8 cellular contexts compared by ENCODE assay signal in the genomic region with DNA sequence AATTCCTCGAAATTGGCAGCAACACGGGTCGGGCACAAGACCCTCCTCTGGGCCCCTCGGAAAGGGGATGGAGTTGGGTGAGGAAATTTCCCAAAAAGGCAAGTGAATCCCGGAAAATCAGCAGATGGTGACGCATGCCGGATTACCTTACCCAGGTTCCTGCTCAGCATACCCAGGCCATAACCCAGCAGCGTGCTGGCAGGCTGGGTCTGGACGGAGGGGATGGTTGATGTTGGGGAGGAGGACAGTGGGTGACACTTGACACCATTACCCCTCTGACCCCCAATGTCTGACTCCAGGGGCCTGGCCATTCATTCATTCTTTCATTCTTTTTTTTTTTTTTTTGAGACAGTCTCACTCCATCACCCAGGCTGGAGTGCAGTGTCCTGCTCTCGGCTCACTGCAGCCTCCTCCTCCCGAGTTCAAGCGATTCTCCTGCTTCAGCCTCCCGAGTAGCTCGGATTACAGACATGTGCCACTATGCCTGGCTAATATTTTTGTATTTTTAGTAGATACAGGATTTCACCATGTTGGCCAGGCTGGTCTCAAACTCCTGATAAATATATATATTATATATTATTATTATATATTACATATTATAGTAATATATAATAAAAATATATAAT. TPM values are rescaled to one million over a fixed set of nuclear protein-coding genes. Genes with fewer than 3 reads are reported as not detected.
A peak's percentile ranks its signal among the peaks of the same experiment; 100 is the strongest.
DNase-seq lines count a peak whose midpoint lies in the region; ATAC-seq and TF ChIP-seq lines count a peak whose summit lies in the region.

No MANE protein-coding gene starts in this region.

- CTCF ChIA-PET in A673 (lab: Charles Lee), result interaction anchor here (0.6 to 1.5 kb wide), 2 partner anchors 13 to 116 kb away, joined by 8 to 9 read pairs; no protein-coding TSS in a partner anchor
- CTCF ChIA-PET in Panc1 (lab: Charles Lee), result interaction anchor here (0.6 to 1.0 kb wide), 2 partner anchors 31 to 74 kb away, joined by 3 to 7 read pairs; partner anchors contain the start of gene IGSF23

- H3K23ac ChIP-seq in mesendoderm (ENCODE audit: low read length), result no peak overlapping the region

- H4K8ac ChIP-seq in mesendoderm (ENCODE audit: low read depth, low read length), result peak overlapping the region; percentile 30

- H3K27me3 ChIP-seq in A673 (replicated peaks; ENCODE audit: insufficient read depth, low read depth, low read length, poor library complexity) (no peaks in the 10 kb centered on the region), Panc1 (ENCODE audit: control insufficient read depth, insufficient read depth, low read length) (no peaks in the 10 kb centered on the region), mesendoderm (ENCODE audit: insufficient read depth, low read length, poor library complexity) (no peaks in the 10 kb centered on the region), upper lobe of left lung (no peaks in the 10 kb centered on the region), Karpas-422 (ENCODE audit: low read length) (no peaks in the 10 kb centered on the region)

- H3K27ac ChIP-seq in A673 (ENCODE audit: low read depth, low read length, poor library complexity, severe bottlenecking) (peak overlapping the region; percentile 78), Panc1 (ENCODE audit: low read length) (peak overlapping the region; percentile 74), mesendoderm (ENCODE audit: low read depth, low read length) (peak overlapping the region; percentile 25), upper lobe of left lung (peak overlapping the region; percentile 88 to 93 (median 91)), Karpas-422 (ENCODE audit: low read length) (no peak overlapping the region)

- H3K36me3 ChIP-seq in A673 (ENCODE audit: insufficient read depth, low read length, poor library complexity, severe bottlenecking) (peaks cover 2% of the 10 kb centered on the region), Panc1 (ENCODE audit: control insufficient read depth, insufficient read depth, low read length) (peaks cover 2% of the 10 kb centered on the region), mesendoderm (ENCODE audit: control insufficient read depth, insufficient read depth, low read length) (peaks cover 2% of the 10 kb centered on the region), upper lobe of left lung (peaks cover 0 to 20% (median 7%) of the 10 kb centered on the region in 4 donors), Karpas-422 (ENCODE audit: insufficient read depth, low read length) (no peaks in the 10 kb centered on the region)

- peak overlapping the region; percentile 93 for H3K18ac ChIP-seq in mesendoderm (ENCODE audit: low read length)

- peak overlapping the region; percentile 88 for H3K9ac ChIP-seq in mesendoderm (ENCODE audit: low read length)
- no peak overlapping the region for H3K9ac ChIP-seq in Karpas-422 (ENCODE audit: low read length)

- no peak overlapping the region for H4K5ac ChIP-seq in mesendoderm (ENCODE audit: low read length)

- H3K4me1 ChIP-seq in A673 (ENCODE audit: insufficient read depth, low read length, poor library complexity, severe bottlenecking), result no peaks in the 10 kb centered on the region
- H3K4me1 ChIP-seq in Panc1 (ENCODE audit: control insufficient read depth, insufficient read depth, low read length), result no peaks in the 10 kb centered on the region
- no peaks in the 10 kb centered on the region for H3K4me1 ChIP-seq in mesendoderm (ENCODE audit: control insufficient read depth, low read depth, low read length)
- H3K4me1 ChIP-seq in upper lobe of left lung, result peaks cover 21 to 35% (median 27%) of the 10 kb centered on the region in 4 donors
- H3K4me1 ChIP-seq in Karpas-422 (ENCODE audit: low read length), result no peaks in the 10 kb centered on the region

- TF ChIP-seq EP300 in upper lobe of left lung (IDR thresholded peaks at IDR 0.05), result no peak

- TF ChIP-seq POLR2A in upper lobe of left lung (IDR thresholded peaks at IDR 0.05), result no peak

- H3K4me2 ChIP-seq in mesendoderm (ENCODE audit: low read length) (peak overlapping the region; percentile 95), Karpas-422 (ENCODE audit: low read depth, low read length, poor library complexity, severe bottlenecking) (no peak overlapping the region)

- DNase-seq in A673 (ENCODE audit: low spot score), result peak; percentile 47
- no peak for DNase-seq in Panc1 (ENCODE audit: low read depth, low spot score)
- peak; percentile 64 for DNase-seq in dermis blood vessel endothelial cell
- DNase-seq in mesendoderm, result peak; percentile 87
- peak in 1 of 2 donors; percentile 49 for DNase-seq in upper lobe of left lung
- DNase-seq in Karpas-422, result no peak

- ATAC-seq in Panc1, result peak; percentile 62
- peak; percentile 35 to 62 for ATAC-seq in upper lobe of left lung (ENCODE audit: low FRiP score in 2 of 2)
- ATAC-seq in GM18502 (IDR thresholded peaks at IDR 0.05; ENCODE audit: poor library complexity, unreplicated experiment), result no peak

- POLR2A ChIA-PET in A673 (lab: Charles Lee; ENCODE audit: low non-redundant PET) (no interaction called here), Panc1 (lab: Charles Lee) (interaction anchor here (0.7 kb wide), 3 partner anchors 87 to 201 kb away, joined by 6 to 18 read pairs (median 13); partner anchors contain the start of gene NECTIN2)

- H2BK120ac ChIP-seq in mesendoderm (ENCODE audit: low read depth, low read length), result peak overlapping the region; percentile 20

- intact Hi-C loops in A673 (cut with micrococcal nuclease; ENCODE audit: unreplicated experiment) (no loop called here), Panc1 (cut with micrococcal nuclease; ENCODE audit: unreplicated experiment) (no loop called here)

- peaks cover 7% of the 10 kb centered on the region for H3K79me1 ChIP-seq in mesendoderm (ENCODE audit: low read length)

- no peaks in the 10 kb centered on the region for H3K9me2 ChIP-seq in Karpas-422 (replicated peaks; ENCODE audit: insufficient read depth, low read length)

- TF ChIP-seq CTCF in A673 (conservative IDR thresholded peaks at IDR 0.05; ENCODE audit: low read depth, low read length) (no peak), Panc1 (IDR thresholded peaks at IDR 0.05) (no peak), upper lobe of left lung (IDR thresholded peaks at IDR 0.05) (no peak)

- in situ Hi-C loops in Panc1 (cut with HindIII; ENCODE audit: low pct_unique_long_range_greater_than_20kb, low sequenced_read_pairs), result no loop called here

- H3K79me2 ChIP-seq in mesendoderm (ENCODE audit: control insufficient read depth, insufficient read depth, low read length) (peaks cover 8% of the 10 kb centered on the region), Karpas-422 (ENCODE audit: low read length) (no peaks in the 10 kb centered on the region)

- peak overlapping the region; percentile 75 for H3K4ac ChIP-seq in mesendoderm (ENCODE audit: low read depth, low read length)

- WGBS in mesendoderm (ENCODE audit: extremely low coverage, insufficient coverage, low lambda C conversion rate), result no CpG with 5 or more reads among the region's 14 CpGs
- 6 to 10% methylated on average over 14 of the region's 14 CpGs for WGBS in upper lobe of left lung, 2 donors

- BruUV-seq in A673 (replicated peaks; lab: Mats Ljungman, UMichigan) (no TSS peak), Panc1 (replicated peaks; lab: Mats Ljungman, UMichigan) (no TSS peak)

- H2BK5ac ChIP-seq in mesendoderm (ENCODE audit: low read length), result no peak overlapping the region

- no peak overlapping the region for H2AFZ ChIP-seq in Karpas-422 (ENCODE audit: low read length)

- no peak overlapping the region for H2BK15ac ChIP-seq in mesendoderm (replicated peaks; ENCODE audit: low read depth)

- H3K56ac ChIP-seq in mesendoderm (ENCODE audit: low read length), result peak overlapping the region; percentile 90

- H3K9me3 ChIP-seq in A673 (ENCODE audit: low read depth, low read length, poor library complexity, severe bottlenecking), result no peaks in the 10 kb centered on the region
- H3K9me3 ChIP-seq in Panc1 (ENCODE audit: control insufficient read depth, insufficient read depth, low read depth, low read length), result no peaks in the 10 kb centered on the region
- no peaks in the 10 kb centered on the region for H3K9me3 ChIP-seq in upper lobe of left lung
- H3K9me3 ChIP-seq in Karpas-422 (ENCODE audit: low read length), result no peaks in the 10 kb centered on the region

- H2AK5ac ChIP-seq in mesendoderm (ENCODE audit: low read length), result no peak overlapping the region

- H3K4me3 ChIP-seq in A673 (ENCODE audit: low read depth, low read length, poor library complexity, severe bottlenecking), result peak overlapping the region; percentile 97
- peak overlapping the region; percentile 54 for H3K4me3 ChIP-seq in GM08714 (ENCODE audit: low read length)
- peak overlapping the region; percentile 61 to 86 for H3K4me3 ChIP-seq in Panc1 (ENCODE audit: low read depth in 2 of 2, low read length in 2 of 2)
- H3K4me3 ChIP-seq in mesendoderm (ENCODE audit: low read length), result peak overlapping the region; percentile 85
- H3K4me3 ChIP-seq in upper lobe of left lung, result peak overlapping the region; percentile 51 to 87 (median 74)
- no peak overlapping the region for H3K4me3 ChIP-seq in Karpas-422 (ENCODE audit: low read length)

- no peaks in the 10 kb centered on the region for H4K20me1 ChIP-seq in Karpas-422 (ENCODE audit: insufficient read depth, low read depth, low read length)

RNA-seq across cellular contexts. Expression of gene PVR, which starts 0.8 kb away (rescaled TPM):
- total RNA-seq in A673 (2021) (26.8 and 29.5 TPM in 2 replicates), Panc1 (2021; ENCODE audit: unreplicated experiment) (47.7 TPM), dermis blood vessel endothelial cell (95.7 and 104 TPM in 2 replicates), upper lobe of left lung (10 to 100 TPM; 40.5 to 89.7 (median 44.2) TPM)
- 39.9 TPM for polyA plus RNA-seq in Panc1 (2012; ENCODE audit: insufficient read length)
- polyA plus RNA-seq in mesendoderm (2013, experiment 1 of 2), result 14.9 TPM
- polyA plus RNA-seq in mesendoderm (2013, experiment 2 of 2), result 14.7 TPM
- total RNA-seq in Karpas-422 (2014; rRNA removed; shearing (Covaris generic); ENCODE audit: low replicate concordance), result not detected in 2 replicates

RNA-seq across cellular contexts. Expression of gene CEACAM19, which starts 26.8 kb away (rescaled TPM):
- total RNA-seq in A673 (2021) (2.5 and 2.9 TPM in 2 replicates), Panc1 (2021; ENCODE audit: unreplicated experiment) (1.2 TPM), dermis blood vessel endothelial cell (0.47 and 0.85 TPM in 2 replicates), upper lobe of left lung (10 to 100 TPM in 2 of 6 donors, 1 to 10 TPM in 4; 2.8 to 13.6 (median 7.2) TPM)
- polyA plus RNA-seq in Panc1 (2012; ENCODE audit: insufficient read length), result 0.64 TPM
- 0.53 TPM for polyA plus RNA-seq in mesendoderm (2013, experiment 1 of 2)
- polyA plus RNA-seq in mesendoderm (2013, experiment 2 of 2), result 0.60 TPM
- not detected in 2 replicates for total RNA-seq in Karpas-422 (2014; rRNA removed; shearing (Covaris generic); ENCODE audit: low replicate concordance)

RNA-seq across cellular contexts. Expression of gene IGSF23, which starts 31.1 kb away (rescaled TPM):
- total RNA-seq in A673 (2021), result not detected in 2 replicates
- total RNA-seq in Panc1 (2021; ENCODE audit: unreplicated experiment), result not detected
- polyA plus RNA-seq in Panc1 (2012; ENCODE audit: insufficient read length), result not detected
- total RNA-seq in dermis blood vessel endothelial cell, result not detected in 2 replicates
- polyA plus RNA-seq in mesendoderm (2013, experiment 1 of 2), result not detected
- not detected for polyA plus RNA-seq in mesendoderm (2013, experiment 2 of 2)
- not detected for total RNA-seq in upper lobe of left lung
- total RNA-seq in Karpas-422 (2014; rRNA removed; shearing (Covaris generic); ENCODE audit: low replicate concordance), result not detected in 2 replicates

RNA-seq across cellular contexts. Expression of gene CEACAM16, which starts 54.4 kb away (rescaled TPM):
- total RNA-seq in A673 (2021), result not detected in 2 replicates
- total RNA-seq in Panc1 (2021; ENCODE audit: unreplicated experiment), result not detected
- polyA plus RNA-seq in Panc1 (2012; ENCODE audit: insufficient read length), result not detected
- total RNA-seq in dermis blood vessel endothelial cell, result 0.17 TPM in 1 of 2 replicates, not detected in the other
- polyA plus RNA-seq in mesendoderm (2013, experiment 1 of 2), result not detected
- polyA plus RNA-seq in mesendoderm (2013, experiment 2 of 2), result not detected
- not detected for total RNA-seq in upper lobe of left lung
- total RNA-seq in Karpas-422 (2014; rRNA removed; shearing (Covaris generic); ENCODE audit: low replicate concordance), result not detected in 2 replicates

Comparison
In these comparisons a context has a peak if more than half of its experiments do, and no peak if none do; other contexts are left out.
1. DNase-seq: peak in A673 (single experiment), dermis blood vessel endothelial cell (single experiment) and mesendoderm (single experiment); none in Panc1 (single experiment) and Karpas-422 (single experiment).
2. RNA of gene PVR, which starts 0.8 kb away (total RNA-seq): 95.7 to 104 TPM in dermis blood vessel endothelial cell, 47.7 TPM in Panc1 (single experiment), 40.5 to 89.7 TPM in upper lobe of left lung and 26.8 to 29.5 TPM in A673; not detected in Karpas-422; every median in the first group is over 10 times any median in the second.